In the genomic region with DNA sequence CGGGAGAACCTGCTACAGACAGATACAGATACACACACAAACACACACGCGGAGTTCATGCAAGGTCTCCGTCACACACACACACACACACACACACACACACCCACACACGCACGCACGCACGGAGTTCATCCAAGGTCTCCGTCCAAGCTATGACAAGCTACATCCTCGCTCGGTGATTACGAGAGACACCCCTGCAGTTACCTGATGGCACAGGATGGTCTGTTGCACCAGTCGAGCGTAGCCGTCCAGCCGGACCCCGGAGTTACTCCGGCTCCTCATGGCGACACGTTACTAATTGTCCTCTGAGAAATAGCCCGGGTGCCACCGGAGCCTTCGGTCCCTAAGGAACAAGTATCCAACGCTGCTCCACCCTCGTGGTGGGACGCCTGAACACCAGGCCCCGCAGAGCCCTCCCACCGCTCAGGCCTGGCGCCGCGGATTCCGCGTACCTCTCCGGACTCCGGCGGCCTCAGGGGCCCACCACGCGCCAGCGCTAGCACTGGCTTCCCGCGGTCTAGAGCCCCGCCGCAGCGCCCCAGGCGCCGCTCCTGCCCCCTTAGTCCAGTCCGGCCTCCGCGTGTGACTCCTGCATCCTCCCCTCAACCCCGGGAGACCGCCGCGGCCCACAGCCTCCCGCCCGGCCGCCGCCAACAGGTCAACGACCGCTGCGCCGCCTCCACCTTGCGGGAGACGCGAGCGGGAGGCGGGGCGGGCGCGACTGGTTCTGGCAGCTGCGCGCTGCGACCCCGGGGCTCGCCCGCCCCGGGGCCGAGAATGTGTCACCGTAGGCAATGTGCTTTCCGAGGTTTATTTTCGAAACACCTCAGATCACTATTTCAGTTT, we compare ENCODE assay signal across 8 cellular contexts. TPM values are rescaled to one million over a fixed set of nuclear protein-coding genes. Genes with fewer than 3 reads are reported as not detected.
A peak's percentile ranks its signal among the peaks of the same experiment; 100 is the strongest.
DNase-seq lines count a peak whose midpoint lies in the region; ATAC-seq and TF ChIP-seq lines count a peak whose summit lies in the region.
"Not testable (repeated sequence)": the region's sequence is repeated elsewhere in the genome, so short reads cannot be mapped to it uniquely, and the experiment has no call there.

A gene (minus strand): TSS at position 708 of the 846 bp plus-strand sequence. CDS start 426 bp downstream, at position 282.

- not testable (repeated sequence) for H3K79me2 ChIP-seq in Loucy (ENCODE audit: insufficient read depth, low read length)

- POLR2A ChIA-PET in AG04450 (lab: Yijun Ruan, JAX) = interaction anchor here (1.2 kb wide), 1 partner anchor 436 kb away, joined by 3 read pairs; a partner anchor contains a TSS

- not testable (repeated sequence) for H3F3A ChIP-seq in Loucy (ENCODE audit: low read depth)

- not testable (repeated sequence) for TF ChIP-seq CTCF in AG04450 (IDR thresholded peaks at IDR 0.05; ENCODE audit: low read depth, low read length); Loucy (conservative IDR thresholded peaks at IDR 0.05; ENCODE audit: low read length); esophagus muscularis mucosa (IDR thresholded peaks at IDR 0.05); lung (IDR thresholded peaks at IDR 0.05; ENCODE audit: control extremely low read depth, extremely low read depth)

- H3K27ac ChIP-seq in AG04450 (ENCODE audit: low read depth, low read length) = peak within 1 kb of the TSS; percentile 61
- peak within 1 kb of the TSS; percentile 80 to 85 (median 84) for H3K27ac ChIP-seq in esophagus muscularis mucosa (replicated peaks in 1 of 4)
- H3K27ac ChIP-seq in lung (ENCODE audit: low read depth in 1 of 2, low read length in 1 of 2) = peak within 1 kb of the TSS; percentile 6 to 72

- intact Hi-C loops in esophagus muscularis mucosa (cut with DNase I) = not testable (repeated sequence)

- peak within 1 kb of the TSS; percentile 66 for H3K9ac ChIP-seq in Loucy (ENCODE audit: low read depth, low read length, poor library complexity, severe bottlenecking)

- H3K9me3 ChIP-seq in AG04450 (ENCODE audit: control insufficient read depth, insufficient read depth, low read length); Loucy (ENCODE audit: insufficient read depth, low read depth, low read length); esophagus muscularis mucosa; lung (ENCODE audit: control insufficient read depth in 2 of 2, insufficient read depth in 1 of 2, low read length in 1 of 2): not testable (repeated sequence)

- not testable (repeated sequence) for H3K9me2 ChIP-seq in Loucy (replicated peaks; ENCODE audit: low read depth, low read length)

- not testable (repeated sequence) for DNase-seq in AG04450 (ENCODE audit: low read depth, low spot score); esophagus muscularis mucosa (ENCODE audit: extremely low spot score)
- DNase-seq in GM19238 (ENCODE audit: insufficient read length, low spot score) = peak; percentile 7
- DNase-seq in SK-N-DZ (ENCODE audit: low spot score) = peak; percentile 50
- DNase-seq in activated gamma-delta T cell treated with Interleukin-2 at 50 U/mL for 16 hours = peak; percentile 7
- peak; percentile 33 for DNase-seq in lung (ENCODE audit: low spot score)
- DNase-seq in stimulated activated CD4-positive, alpha-beta T cell treated with anti-CD3 and anti-CD28 coated beads, Interleukin-15, amount 100 ng/mL, for 48 hours (ENCODE audit: low read depth in 2 of 2) = peak; percentile 21 to 36

- ATAC-seq in lung (ENCODE audit: insufficient read depth, low FRiP score) = peak; percentile 49

- H3K4me3 ChIP-seq in AG04450 (ENCODE audit: low read depth, low read length) = peak within 1 kb of the TSS; percentile 59
- peak within 1 kb of the TSS; percentile 63 for H3K4me3 ChIP-seq in Loucy (ENCODE audit: low read length, poor library complexity, severe bottlenecking)
- peak within 1 kb of the TSS; percentile 52 to 62 (median 58) for H3K4me3 ChIP-seq in esophagus muscularis mucosa
- H3K4me3 ChIP-seq in lung = peak within 1 kb of the TSS; percentile 32

- not testable (repeated sequence) for H3K36me3 ChIP-seq in Loucy (ENCODE audit: insufficient read depth, low read length); esophagus muscularis mucosa; lung (ENCODE audit: control insufficient read depth in 2 of 2, insufficient read depth in 2 of 2, low read length in 2 of 2)

- H4K20me1 ChIP-seq in Loucy (ENCODE audit: insufficient read depth, low read length, poor library complexity, severe bottlenecking) = not testable (repeated sequence)

- not testable (repeated sequence) for H3K27me3 ChIP-seq in AG04450 (ENCODE audit: control insufficient read depth, insufficient read depth, low read length); Loucy (ENCODE audit: insufficient read depth, low read length, poor library complexity, severe bottlenecking); esophagus muscularis mucosa; lung (ENCODE audit: control insufficient read depth, insufficient read depth)

- H3K4me1 ChIP-seq in Loucy (ENCODE audit: insufficient read depth, low read length, poor library complexity, severe bottlenecking) (peaks cover 14% of the 10 kb centered on the region), esophagus muscularis mucosa (peaks cover 3 to 17% (median 14%) of the 10 kb centered on the region in 4 donors)
- not testable (repeated sequence) for H3K4me1 ChIP-seq in lung (ENCODE audit: control insufficient read depth in 2 of 2, insufficient read depth in 2 of 2, low read length in 2 of 2)

- TF ChIP-seq POLR2A in esophagus muscularis mucosa (IDR thresholded peaks at IDR 0.05; ENCODE audit: low read depth) = not testable (repeated sequence)

- CTCF ChIA-PET in AG04450 (lab: Charles Lee) = not testable (repeated sequence)

- 45% methylated on average over 46 of the region's 80 CpGs for WGBS in esophagus muscularis mucosa
- 10 to 36% methylated on average over 38 to 80 of the region's 80 CpGs for WGBS in lung, 2 donors

- not testable (repeated sequence) for TF ChIP-seq EP300 in esophagus muscularis mucosa (IDR thresholded peaks at IDR 0.05)

- peak within 1 kb of the TSS; percentile 95 for H3K4me2 ChIP-seq in Loucy (ENCODE audit: low read depth, low read length, poor library complexity, severe bottlenecking)

- H2AFZ ChIP-seq in Loucy (ENCODE audit: low read length) = not testable (repeated sequence)

RNA-seq across cellular contexts. Expression of the gene that starts here (rescaled TPM):
- polyA plus RNA-seq in AG04450 (2011; rRNA removed) (4.5 and 4.9 TPM in 2 replicates), lung (1 to 10 TPM; 1.1 to 2.5 TPM)
- polyA minus RNA-seq in AG04450 (2011; rRNA and poly(A)+ RNA removed) = 4.9 and 5.1 TPM in 2 replicates
- polyA plus RNA-seq in SK-N-DZ (2014; cell fraction: cytosol; rRNA removed) = 7.9 and 9.5 TPM in 2 replicates
- 12.3 and 15.7 TPM in 2 replicates for polyA plus RNA-seq in SK-N-DZ (2014; cell fraction: nucleus; rRNA removed)
- total RNA-seq in esophagus muscularis mucosa (10 to 100 TPM in 1 of 4 donors, 1 to 10 TPM in 3; 6.0 to 10.7 (median 8.0) TPM), lung (1 to 10 TPM; 3.8 to 4.0 TPM)
